In the genomic region with DNA sequence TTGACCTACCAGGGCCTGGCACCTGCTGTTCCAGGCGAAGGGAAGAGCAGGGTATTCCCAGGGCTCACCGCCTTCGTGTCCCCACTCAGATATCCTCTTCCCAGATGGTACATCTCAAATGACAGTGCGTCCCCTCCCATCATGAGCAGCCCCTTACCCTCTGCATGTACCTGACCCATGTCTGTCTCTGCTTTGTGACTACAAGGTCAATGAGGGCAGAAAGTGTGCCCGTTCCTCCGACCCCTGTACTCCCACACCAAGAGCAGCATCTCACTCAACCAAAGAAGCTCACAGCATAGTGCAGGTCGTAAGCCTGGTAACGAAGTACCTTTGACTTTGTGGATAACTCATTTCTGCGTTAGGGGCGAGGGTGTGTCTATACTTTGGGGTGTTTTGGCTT, we compare ENCODE assay signal across 24 cellular contexts.
"Had no signal": no experiment of that assay in that cellular context is flagged by ENCODE, and none has a peak within 500 bp of the region (broad histone marks: within the 10 kb centered on the region; RNA-seq: fewer than 3 reads in every experiment).

No MANE protein-coding gene starts in this region.

- FAIRE-seq: HTR-8/SVneo, K562, RCC 7860 had no signal

- H3K27ac ChIP-seq: HL-60, KMS-11, SJSA1, SK-N-MC had no signal

- H3K4me1 ChIP-seq: SJSA1 had no signal

- H3K4me3 ChIP-seq: K562, SJSA1, SK-N-MC had no signal

- H3K9ac ChIP-seq: KMS-11 had no signal

- H3K36me3 ChIP-seq: SJSA1 had no signal

- DNase-seq: Kasumi-1, MM.1S, NCI-H1092 treated with DMSO at 0.1 percent for 48 hours, NCI-H1436, NCI-H187, NCI-H2029, NCI-H2081 treated with DMSO at 0.1 percent for 48 hours, NCI-H2171, NCI-H226, NCI-H446, NCI-H510A, NCI-H524 treated with DMSO at 0.1 percent for 48 hours, NCI-H69, NCI-H774, Right ventricle myocardium superior, RPMI8226, SIG-M5 had no signal

- H3K27me3 ChIP-seq: SJSA1 had no signal

- H3K4me2 ChIP-seq: KMS-11 had no signal

- ATAC-seq: K562 had no signal

- H3K9me3 ChIP-seq: SJSA1 had no signal
